ENCODE assay signal across 8 cellular contexts in genomic region chr7:118184392-118184899, GRCh38. TPM values are rescaled to one million over a fixed set of nuclear protein-coding genes. Genes with fewer than 3 reads are reported as not detected.
A peak's percentile ranks its signal among the peaks of the same experiment; 100 is the strongest.
DNase-seq lines count a peak whose midpoint lies in the region; ATAC-seq, FAIRE-seq and TF ChIP-seq lines count a peak whose summit lies in the region.

No MANE protein-coding gene starts in this region.

- no peak overlapping the region for H4K8ac ChIP-seq in H9 (replicated peaks; ENCODE audit: insufficient read length, low read depth, low read length)

- H2BK20ac ChIP-seq in H9 (ENCODE audit: low read depth, low read length, poor library complexity, severe bottlenecking): no peak overlapping the region

- H3K27ac ChIP-seq in A549: peak overlapping the region; percentile 87 to 96
- H3K27ac ChIP-seq in H9 (ENCODE audit: insufficient read length, low read depth, low read length): no peak overlapping the region
- H3K27ac ChIP-seq in hepatocyte: peak overlapping the region; percentile 90

- no peak for TF ChIP-seq EP300 in A549 (IDR thresholded peaks at IDR 0.05)

- H3K4me2 ChIP-seq in A549 (peak overlapping the region; percentile 95), H9 (ENCODE audit: insufficient read depth, insufficient read length, low read length) (peak overlapping the region; percentile 77), hepatocyte (peak overlapping the region; percentile 77)

- H3K4me1 Mint-ChIP-seq in H9: peaks cover 13 to 22% of the 10 kb centered on the region in 2 experiments
- peaks cover 30% of the 10 kb centered on the region for H3K4me1 Mint-ChIP-seq in activated CD8-positive, alpha-beta T cell treated with anti-CD3 and anti-CD28 coated beads for 36 hours (ENCODE audit: low read depth)

- H3K4me3 ChIP-seq in A549 (peak overlapping the region; percentile 66), hepatocyte (peak overlapping the region; percentile 57)

- H3K79me2 ChIP-seq in H9 (ENCODE audit: insufficient read depth, low read length): peaks cover 13% of the 10 kb centered on the region; the same call in 1 of the 2 replicates
- H3K79me2 ChIP-seq in hepatocyte: peaks cover 37% of the 10 kb centered on the region

- H3K14ac ChIP-seq in H9 (ENCODE audit: insufficient read depth, low read length): peak overlapping the region; percentile 93

- H4K91ac ChIP-seq in H9 (ENCODE audit: insufficient read length, low read depth, low read length): no peak overlapping the region

- H3K18ac ChIP-seq in H9 (ENCODE audit: insufficient read length, low read depth, low read length): no peak overlapping the region

- TF ChIP-seq POLR2A in A549 (IDR thresholded peaks at IDR 0.05; ENCODE audit: low read length): no peak

- H3K27ac Mint-ChIP-seq in H9: peak overlapping the region; percentile 94 to 98 (median 97)
- peak overlapping the region; percentile 98 for H3K27ac Mint-ChIP-seq in activated CD8-positive, alpha-beta T cell treated with anti-CD3 and anti-CD28 coated beads for 36 hours

- peaks cover 4% of the 10 kb centered on the region; the same call in 1 of the 2 replicates for H3K27me3 Mint-ChIP-seq in H9 (ENCODE audit: low read depth)
- no peaks in the 10 kb centered on the region for H3K27me3 Mint-ChIP-seq in activated CD8-positive, alpha-beta T cell treated with anti-CD3 and anti-CD28 coated beads for 36 hours

- H3K9me3 Mint-ChIP-seq in H9: no peaks in the 10 kb centered on the region; a peak in 2 of 5 replicates
- no peaks in the 10 kb centered on the region for H3K9me3 Mint-ChIP-seq in activated CD8-positive, alpha-beta T cell treated with anti-CD3 and anti-CD28 coated beads for 36 hours

- H3K36me3 ChIP-seq in hepatocyte (replicated peaks; ENCODE audit: insufficient read depth, low read depth): no peaks in the 10 kb centered on the region

- peaks cover 21% of the 10 kb centered on the region; the same call in 2 of the 3 replicates for H3K4me1 ChIP-seq in A549
- H3K4me1 ChIP-seq in H9 (ENCODE audit: insufficient read depth, low read length): no peaks in the 10 kb centered on the region
- peaks cover 12% of the 10 kb centered on the region for H3K4me1 ChIP-seq in hepatocyte (ENCODE audit: insufficient read depth)

- ATAC-seq in A549: 0 out of 6 replicates have a peak, but pooled peaks of 1 of the 2 experiments have one; percentile 14
- no peak for ATAC-seq in activated CD8-positive, alpha-beta T cell treated with anti-CD3 and anti-CD28 coated beads for 36 hours

- H3K23me2 ChIP-seq in H9 (ENCODE audit: insufficient read length, low read depth, low read length, poor library complexity, severe bottlenecking): peaks cover 6% of the 10 kb centered on the region

- no peak overlapping the region for H2BK15ac ChIP-seq in H9 (ENCODE audit: low read depth, low read length)

- no peak for FAIRE-seq in A549 (lab: Jason Lieb, UNC)

- TF ChIP-seq CTCF in A549 (IDR thresholded peaks at IDR 0.05): no peak
- no peak for TF ChIP-seq CTCF in H9 (conservative IDR thresholded peaks at IDR 0.05)
- no peak for TF ChIP-seq CTCF in activated CD8-positive, alpha-beta T cell treated with anti-CD3 and anti-CD28 coated beads for 36 hours (IDR thresholded peaks at IDR 0.05)
- TF ChIP-seq CTCF in hepatocyte (IDR thresholded peaks at IDR 0.05; ENCODE audit: poor library complexity): no peak

- peaks cover 14 to 41% (median 37%) of the 10 kb centered on the region in 3 experiments for H3K36me3 Mint-ChIP-seq in H9 (ENCODE audit: insufficient read depth in 1 of 3, low read depth in 3 of 3)
- peaks cover 35% of the 10 kb centered on the region for H3K36me3 Mint-ChIP-seq in activated CD8-positive, alpha-beta T cell treated with anti-CD3 and anti-CD28 coated beads for 36 hours (ENCODE audit: low read depth)

- H4K5ac ChIP-seq in H9 (ENCODE audit: insufficient read length, low read depth, low read length): no peak overlapping the region

- H3K9ac ChIP-seq in H9 (ENCODE audit: extremely low read depth, insufficient read length, low read length): peak overlapping the region; percentile 98

- no peak overlapping the region for H2BK12ac ChIP-seq in H9 (ENCODE audit: insufficient read length, low read depth, low read length)

- no peaks in the 10 kb centered on the region for H3K27me3 ChIP-seq in H9 (ENCODE audit: insufficient read depth, low read length)
- no peaks in the 10 kb centered on the region for H3K27me3 ChIP-seq in hepatocyte

- no peak overlapping the region for H3K23ac ChIP-seq in H9 (ENCODE audit: insufficient read length, low read depth, low read length)

- peak in 1 of 2 experiments; percentile 9 for DNase-seq in A549 (ENCODE audit: low read depth in 1 of 2, low spot score in 1 of 2)
- no peak for DNase-seq in H9
- no peak for DNase-seq in activated CD8-positive, alpha-beta T cell treated with anti-CD3 and anti-CD28 coated beads for 36 hours
- DNase-seq in hepatocyte (ENCODE audit: low spot score): no peak
- DNase-seq in smooth muscle cell of the brain vasculature (ENCODE audit: low read depth, low spot score): peak; percentile 4
- DNase-seq in central memory CD4-positive, alpha-beta T cell: no peak
- no peak for DNase-seq in midbrain (lab: John Stamatoyannopoulos, UW)
- DNase-seq in NCI-H1436 treated with DMSO at 0.1 percent for 48 hours (lab: John Stamatoyannopoulos, UW): no peak

- H2AFZ ChIP-seq in H9 (ENCODE audit: low read length) (no peak overlapping the region), hepatocyte (peak overlapping the region; percentile 46)

- H3K9me2 ChIP-seq in hepatocyte (replicated peaks; ENCODE audit: insufficient read depth): no peaks in the 10 kb centered on the region

- CTCF ChIA-PET in A549 (lab: Yijun Ruan, JAX): interaction anchor here (1.6 kb wide), 1 partner anchor 11 kb away, joined by 8 read pairs; no protein-coding TSS in a partner anchor
- CTCF ChIA-PET in activated CD8-positive, alpha-beta T cell treated with anti-CD3 and anti-CD28 coated beads for 36 hours (lab: Charles Lee): interaction anchor here (1.8 kb wide), 1 partner anchor 11 kb away, joined by 5 read pairs; no protein-coding TSS in a partner anchor

- H3K4ac ChIP-seq in H9 (ENCODE audit: low read depth, low read length): no peak overlapping the region

- H3K79me1 ChIP-seq in H9 (ENCODE audit: insufficient read depth, low read depth, low read length, poor library complexity, severe bottlenecking): no peaks in the 10 kb centered on the region

- TF ChIP-seq RAD21 in A549 (conservative IDR thresholded peaks at IDR 0.05 in 1 of 2, IDR thresholded peaks at IDR 0.05 in 1 of 2): no peak

- H3K56ac ChIP-seq in H9 (ENCODE audit: insufficient read length, low read depth, low read length): no peak overlapping the region

- H3K9me3 ChIP-seq in A549 (no peaks in the 10 kb centered on the region), H9 (ENCODE audit: control insufficient read depth, low read depth, low read length) (no peaks in the 10 kb centered on the region), hepatocyte (ENCODE audit: low read depth) (no peaks in the 10 kb centered on the region)

- intact Hi-C loops in activated CD8-positive, alpha-beta T cell treated with anti-CD3 and anti-CD28 coated beads for 36 hours (cut with micrococcal nuclease): loop anchor here (2.0 kb wide), 1 partner anchor 30 kb away; no protein-coding TSS in a partner anchor

- 4% methylated on average over 18 of the region's 18 CpGs for WGBS in A549 (ENCODE audit: missing lambda C conversion rate)
- WGBS in H9 (ENCODE audit: extremely low coverage, insufficient read length, low lambda C conversion rate): no CpG with 5 or more reads among the region's 18 CpGs
- WGBS in hepatocyte (ENCODE audit: low lambda C conversion rate, missing lambda C conversion rate): 4% methylated on average over 18 of the region's 18 CpGs

- peak overlapping the region; percentile 93 to 94 for H3K4me3 Mint-ChIP-seq in H9
- peak overlapping the region; percentile 91 for H3K4me3 Mint-ChIP-seq in activated CD8-positive, alpha-beta T cell treated with anti-CD3 and anti-CD28 coated beads for 36 hours

- POLR2A ChIA-PET in A549 (lab: Yijun Ruan, JAX): interaction anchor here (0.6 kb wide), 2 partner anchors 13 to 1040 kb away, joined by 3 read pairs; no protein-coding TSS in a partner anchor
- POLR2A ChIA-PET in activated CD8-positive, alpha-beta T cell treated with anti-CD3 and anti-CD28 coated beads for 36 hours (lab: Charles Lee): no interaction called here

- H2BK120ac ChIP-seq in H9 (ENCODE audit: low read depth, low read length, poor library complexity, severe bottlenecking): no peak overlapping the region

- no peak overlapping the region for H2BK5ac ChIP-seq in H9 (ENCODE audit: insufficient read length, low read length)

- H4K20me1 ChIP-seq in H9 (ENCODE audit: control insufficient read depth, insufficient read depth, insufficient read length) (no peaks in the 10 kb centered on the region), hepatocyte (ENCODE audit: insufficient read depth, poor library complexity, severe bottlenecking) (no peaks in the 10 kb centered on the region)

- H3T11ph ChIP-seq in H9 (ENCODE audit: low read length): no peak overlapping the region

- H2AK5ac ChIP-seq in H9 (ENCODE audit: insufficient read length, low read length): no peak overlapping the region

TF ChIP-seq in A549, 52 proteins besides CTCF, POLR2A, EP300 and RAD21 (continues in another document):
- no peak for TF ChIP-seq SREBF2 (IDR thresholded peaks at IDR 0.05)

RNA-seq across cellular contexts. Expression of gene LSM8, which starts 0.5 kb away (rescaled TPM):
- polyA plus RNA-seq in A549 (2011; rRNA removed) (46.2 and 63.6 TPM in 2 replicates), A549 (2017; fragmentation: RNase III; extraction: RNeasy Plus Mini Kit Qiagen cat#74134 plus additional on column Dnase treatment) (134 to 148 TPM (median 142 TPM) in 3 replicates), hepatocyte (34.4 and 44.4 TPM in 2 replicates)
- 36.6 and 47.3 TPM in 2 replicates for polyA plus RNA-seq in A549 (2012; cell fraction: cytosol; rRNA removed)
- 19.1 and 37.7 TPM in 2 replicates for polyA plus RNA-seq in A549 (2012; cell fraction: nucleus; rRNA removed)
- polyA minus RNA-seq in A549 (2011; rRNA and poly(A)+ RNA removed): 9.1 and 16.1 TPM in 2 replicates
- total RNA-seq in H9 (2021) (51.8 and 52.5 TPM in 2 replicates), hepatocyte (39.1 and 43.9 TPM in 2 replicates)
- 10 to 100 TPM; 36.6 to 42.0 TPM for total RNA-seq in activated CD8-positive, alpha-beta T cell treated with anti-CD3 and anti-CD28 coated beads for 36 hours

RNA-seq across cellular contexts. Expression of gene ANKRD7, which starts 40.1 kb away (rescaled TPM):
- polyA plus RNA-seq in A549 (2011; rRNA removed) (0.45 and 0.59 TPM in 2 replicates), A549 (2017; fragmentation: RNase III; extraction: RNeasy Plus Mini Kit Qiagen cat#74134 plus additional on column Dnase treatment) (0.63 to 0.83 TPM (median 0.70 TPM) in 3 replicates), hepatocyte (0.34 TPM in 1 of 2 replicates, not detected in the other)
- 0.09 TPM in 1 of 2 replicates, not detected in the other for polyA plus RNA-seq in A549 (2012; cell fraction: cytosol; rRNA removed)
- 0.04 TPM in 1 of 2 replicates, not detected in the other for polyA plus RNA-seq in A549 (2012; cell fraction: nucleus; rRNA removed)
- polyA minus RNA-seq in A549 (2011; rRNA and poly(A)+ RNA removed): 0.54 and 1.2 TPM in 2 replicates
- total RNA-seq in H9 (2021) (not detected in 2 replicates), hepatocyte (0.10 TPM in 1 of 2 replicates, not detected in the other)
- 1 to 10 TPM; 1.2 to 1.4 TPM for total RNA-seq in activated CD8-positive, alpha-beta T cell treated with anti-CD3 and anti-CD28 coated beads for 36 hours
